In genomic region chr3:33717866-33718594, GRCh38 we compare ENCODE assay signal across 8 cellular contexts. TPM values are rescaled to one million over a fixed set of nuclear protein-coding genes. Genes with fewer than 3 reads are reported as not detected.
DNase-seq lines count a peak whose midpoint lies in the region; ATAC-seq, FAIRE-seq and TF ChIP-seq lines count a peak whose summit lies in the region.

Gene CLASP2, minus strand, starts transcription at chr3:33718254. Its CDS starts 252 bp downstream, at chr3:33718002.

- H3K27ac ChIP-seq in kidney (ENCODE audit: low read depth in 2 of 2, low read length in 2 of 2) = peak within 1 kb of the TSS; percentile 93 to 95

- peaks cover 13% of the 10 kb centered on the region for H3K36me3 Mint-ChIP-seq in central memory CD8-positive, alpha-beta T cell (ENCODE audit: insufficient read depth)

- peak within 1 kb of the TSS; percentile 63 to 74 for H3K4me3 ChIP-seq in kidney (ENCODE audit: low read length in 2 of 2)

- H3K4me1 Mint-ChIP-seq in central memory CD8-positive, alpha-beta T cell = no peaks in the 10 kb centered on the region

- TF ChIP-seq CTCF in kidney (IDR thresholded peaks at IDR 0.05; ENCODE audit: borderline replicate concordance, extremely low read depth, insufficient read depth) = no peak

- no peak for FAIRE-seq in kidney (lab: Jason Lieb, UNC)

- H3K4me3 Mint-ChIP-seq in central memory CD8-positive, alpha-beta T cell = peak within 1 kb of the TSS; percentile 87

- H3K36me3 ChIP-seq in kidney (ENCODE audit: control insufficient read depth in 1 of 2, insufficient read depth in 2 of 2, low read length in 2 of 2) = no peaks in the 10 kb centered on the region

- in situ Hi-C loops in GM18951 (cut with MboI; ENCODE audit: low sequenced_read_pairs, unreplicated experiment) = no loop called here

- peaks cover 0 to 6% of the 10 kb centered on the region in 2 donors for H3K4me1 ChIP-seq in kidney (ENCODE audit: control insufficient read depth in 1 of 2, insufficient read depth in 1 of 2, low read depth in 1 of 2, low read length in 2 of 2)

- TF ChIP-seq POLR2A in GM18951 (IDR thresholded peaks at IDR 0.05; ENCODE audit: extremely low read depth, insufficient read depth, insufficient read length) = peak; percentile 90

- no peaks in the 10 kb centered on the region for H3K9me3 ChIP-seq in kidney (ENCODE audit: control insufficient read depth in 1 of 2, low read length in 2 of 2)

- H3K27me3 Mint-ChIP-seq in central memory CD8-positive, alpha-beta T cell = no peaks in the 10 kb centered on the region

- peak; percentile 96 for ATAC-seq in HG03175 (IDR thresholded peaks at IDR 0.05; ENCODE audit: unreplicated experiment)
- peak; percentile 85 for ATAC-seq in central memory CD8-positive, alpha-beta T cell (replicated peaks; ENCODE audit: extremely low read depth, poor library complexity, severe bottlenecking)

- peak within 1 kb of the TSS; percentile 81 to 88 for H3K9ac ChIP-seq in kidney (ENCODE audit: low read length in 2 of 2)

- no peaks in the 10 kb centered on the region for H3K9me3 Mint-ChIP-seq in central memory CD8-positive, alpha-beta T cell

- DNase-seq in AG08396 (ENCODE audit: low spot score) (peak; percentile 93), NCI-H446 (lab: John Stamatoyannopoulos, UW) (peak; percentile 13 to 73), kidney (peak; percentile 96)
- DNase-seq in activated CD4-positive, CD25-positive, alpha-beta regulatory T cell treated with anti-CD3 and anti-CD28 coated beads, Interleukin-2, amount 50 U/mL, for 16 hours (ENCODE audit: low read depth, low spot score) = peak; percentile 61
- peak; percentile 77 to 81 for DNase-seq in central memory CD8-positive, alpha-beta T cell (ENCODE audit: low spot score in 2 of 2)
- DNase-seq in stimulated activated CD4-positive, alpha-beta T cell treated with anti-CD3 and anti-CD28 coated beads, Interleukin-15, amount 100 ng/mL, for 1 hour (ENCODE audit: low read depth in 1 of 2, low spot score in 1 of 2) = peak; percentile 60 to 76

- no peak within 1 kb of the TSS for H3K27ac Mint-ChIP-seq in central memory CD8-positive, alpha-beta T cell (ENCODE audit: low read depth)

- intact Hi-C loops in kidney (cut with DNase I) = no loop called here

RNA-seq across cellular contexts. Expression of gene CLASP2, which starts in this region (rescaled TPM):
- total RNA-seq in kidney = 58.5 TPM
- 8.8 TPM for polyA plus RNA-seq in kidney (ENCODE audit: insufficient read depth, low read depth, low replicate concordance)

Comparison
In these comparisons a context has a peak if more than half of its experiments do, and no peak if none do; other contexts are left out.
1. Peak in every context shown above with its lines: DNase-seq, ATAC-seq, H3K4me3 ChIP-seq and H3K27ac ChIP-seq.
2. DNase-seq: peak in every context shown above with its lines; median percentile 96 in kidney; 93 in AG08396; 79 in central memory CD8-positive, alpha-beta T cell; 68 in stimulated activated CD4-positive, alpha-beta T cell treated with anti-CD3 and anti-CD28 coated beads, Interleukin-15, amount 100 ng/mL, for 1 hour; 61 in activated CD4-positive, CD25-positive, alpha-beta regulatory T cell treated with anti-CD3 and anti-CD28 coated beads, Interleukin-2, amount 50 U/mL, for 16 hours; 43 in NCI-H446.